In genomic region chrX:109485470-109486340, GRCh38 we compare ENCODE assay signal across 8 cellular contexts. TPM values are rescaled to one million over a fixed set of nuclear protein-coding genes. Genes with fewer than 3 reads are reported as not detected.
A peak's percentile ranks its signal among the peaks of the same experiment; 100 is the strongest.
DNase-seq lines count a peak whose midpoint lies in the region; ATAC-seq and TF ChIP-seq lines count a peak whose summit lies in the region.

No MANE protein-coding gene starts in this region.

- no peak overlapping the region for H3K27ac Mint-ChIP-seq in CD4-positive, alpha-beta memory T cell

- no peaks in the 10 kb centered on the region for H3K36me3 ChIP-seq in CD4-positive, alpha-beta memory T cell (ENCODE audit: insufficient read depth, low read length)
- no peaks in the 10 kb centered on the region for H3K36me3 ChIP-seq in RWPE2 (ENCODE audit: low read depth)
- no peaks in the 10 kb centered on the region for H3K36me3 ChIP-seq in aorta (ENCODE audit: control insufficient read depth in 1 of 2, insufficient read depth in 2 of 2, low read length in 1 of 2)

- H3K27ac ChIP-seq in CD4-positive, alpha-beta memory T cell (ENCODE audit: low read depth, low read length), result no peak overlapping the region
- H3K27ac ChIP-seq in RWPE2 (ENCODE audit: poor library complexity, severe bottlenecking) (no peak overlapping the region), aorta (ENCODE audit: low read depth in 1 of 2, low read length in 2 of 2) (no peak overlapping the region)

- H3K4me1 Mint-ChIP-seq in CD4-positive, alpha-beta memory T cell, result no peaks in the 10 kb centered on the region

- no peaks in the 10 kb centered on the region for H3K27me3 ChIP-seq in CD4-positive, alpha-beta memory T cell (ENCODE audit: insufficient read depth, low read length)
- H3K27me3 ChIP-seq in RWPE2 (ENCODE audit: insufficient read depth, poor library complexity, severe bottlenecking) (no peaks in the 10 kb centered on the region), aorta (ENCODE audit: control insufficient read depth in 1 of 2, insufficient read depth in 2 of 2, low read length in 1 of 2) (no peaks in the 10 kb centered on the region)

- H3K4me3 Mint-ChIP-seq in CD4-positive, alpha-beta memory T cell, result no peak overlapping the region

- peak; percentile 84 for TF ChIP-seq CTCF in RWPE2 (IDR thresholded peaks at IDR 0.05; ENCODE audit: poor library complexity, severe bottlenecking)

- intact Hi-C loops in CD4-positive, alpha-beta memory T cell (cut with micrococcal nuclease), result loop anchor here (1.0 to 5.0 kb wide), 4 partner anchors 147 to 406 kb away; no protein-coding TSS in a partner anchor
- intact Hi-C loops in aorta (cut with DNase I), result loop anchor here (5.0 to 10.0 kb wide), 3 partner anchors 142 to 402 kb away; partner anchors contain the start of gene KCNE5 (in 1 of the 2)

- H3K4me3 ChIP-seq in CD4-positive, alpha-beta memory T cell (ENCODE audit: low read length in 2 of 2), result no peak overlapping the region
- H3K4me3 ChIP-seq in RWPE2 (ENCODE audit: severe bottlenecking) (no peak overlapping the region), aorta (ENCODE audit: low read length in 2 of 2) (no peak overlapping the region)

- no peaks in the 10 kb centered on the region for H3K4me1 ChIP-seq in CD4-positive, alpha-beta memory T cell (ENCODE audit: insufficient read depth, low read length)
- H3K4me1 ChIP-seq in RWPE2 (ENCODE audit: insufficient read depth, poor library complexity, severe bottlenecking), result no peaks in the 10 kb centered on the region
- no peaks in the 10 kb centered on the region for H3K4me1 ChIP-seq in aorta (ENCODE audit: control insufficient read depth in 1 of 2, insufficient read depth in 2 of 2, low read length in 2 of 2)

- DNase-seq in CD4-positive, alpha-beta memory T cell, result peak; percentile 52 to 70 (median 66)
- DNase-seq in LHCN-M2 (ENCODE audit: low read depth) (peak; percentile 49), RWPE2 (ENCODE audit: low spot score) (no peak), globus pallidus (ENCODE audit: low spot score) (peak; percentile 63), pons (ENCODE audit: low spot score) (peak; percentile 67), aorta (peak; percentile 54 to 73)
- peak; percentile 32 for DNase-seq in activated gamma-delta T cell treated with anti-CD3 and anti-CD28 coated beads, Interleukin-2, amount 50 U/mL, for 16 hours (ENCODE audit: low read depth)

- ATAC-seq in GM19351 (IDR thresholded peaks at IDR 0.05; ENCODE audit: unreplicated experiment), result peak; percentile 83
- ATAC-seq in RWPE2 (ENCODE audit: low read depth), result no peak
- peak; percentile 82 for ATAC-seq in aorta (ENCODE audit: low FRiP score)

- POLR2A ChIA-PET in CD4-positive, alpha-beta memory T cell (lab: Charles Lee; ENCODE audit: partially characterized antibody), result interaction anchor here (0.6 kb wide), 1 partner anchor 241 kb away, joined by 3 read pairs; no protein-coding TSS in a partner anchor

- WGBS in aorta, 2 donors, result 10 to 12% methylated on average over 9 of the region's 9 CpGs

- H3K27me3 Mint-ChIP-seq in CD4-positive, alpha-beta memory T cell, result no peaks in the 10 kb centered on the region

- CTCF ChIA-PET in CD4-positive, alpha-beta memory T cell (lab: Charles Lee; ENCODE audit: partially characterized antibody), result interaction anchor here (1.0 to 4.0 kb wide), 11 partner anchors 8 to 406 kb away, joined by 3 to 16 read pairs (median 6); no protein-coding TSS in a partner anchor

- no peaks in the 10 kb centered on the region for H3K36me3 Mint-ChIP-seq in CD4-positive, alpha-beta memory T cell

- no peaks in the 10 kb centered on the region for H3K9me3 Mint-ChIP-seq in CD4-positive, alpha-beta memory T cell

- H3K9me3 ChIP-seq in CD4-positive, alpha-beta memory T cell (ENCODE audit: control insufficient read depth in 1 of 2, low read length in 2 of 2), result no peaks in the 10 kb centered on the region
- H3K9me3 ChIP-seq in RWPE2 (ENCODE audit: severe bottlenecking) (no peaks in the 10 kb centered on the region), aorta (ENCODE audit: control insufficient read depth, low read length) (no peaks in the 10 kb centered on the region)

RNA-seq across cellular contexts. Expression of gene GUCY2F, which starts 3.8 kb away (rescaled TPM):
- total RNA-seq in CD4-positive, alpha-beta memory T cell, result not detected
- not detected for polyA plus RNA-seq in CD4-positive, alpha-beta memory T cell
- total RNA-seq in LHCN-M2 (2014; rRNA removed), result 0.06 TPM in 2 replicates
- polyA plus RNA-seq in LHCN-M2 (2012), result 0.01 TPM
- under 1 TPM in 1 of 2 donors, not detected in 1; 0.09 TPM for total RNA-seq in aorta
- polyA plus RNA-seq in aorta, result not detected

RNA-seq across cellular contexts. Expression of gene NXT2, which starts 50.9 kb away (rescaled TPM):
- total RNA-seq in CD4-positive, alpha-beta memory T cell, result 1 to 10 TPM; 6.2 to 6.3 TPM
- 10 to 100 TPM; 14.9 to 27.7 TPM for polyA plus RNA-seq in CD4-positive, alpha-beta memory T cell
- 10.8 and 13.1 TPM in 2 replicates for total RNA-seq in LHCN-M2 (2014; rRNA removed)
- 3.2 TPM for polyA plus RNA-seq in LHCN-M2 (2012)
- 1 to 10 TPM; 4.7 to 5.1 TPM for total RNA-seq in aorta
- 10 to 100 TPM in 1 of 2 donors, 1 to 10 TPM in 1; 3.9 to 11.0 TPM for polyA plus RNA-seq in aorta
